16 cellular contexts compared by ENCODE assay signal in the genomic region with DNA sequence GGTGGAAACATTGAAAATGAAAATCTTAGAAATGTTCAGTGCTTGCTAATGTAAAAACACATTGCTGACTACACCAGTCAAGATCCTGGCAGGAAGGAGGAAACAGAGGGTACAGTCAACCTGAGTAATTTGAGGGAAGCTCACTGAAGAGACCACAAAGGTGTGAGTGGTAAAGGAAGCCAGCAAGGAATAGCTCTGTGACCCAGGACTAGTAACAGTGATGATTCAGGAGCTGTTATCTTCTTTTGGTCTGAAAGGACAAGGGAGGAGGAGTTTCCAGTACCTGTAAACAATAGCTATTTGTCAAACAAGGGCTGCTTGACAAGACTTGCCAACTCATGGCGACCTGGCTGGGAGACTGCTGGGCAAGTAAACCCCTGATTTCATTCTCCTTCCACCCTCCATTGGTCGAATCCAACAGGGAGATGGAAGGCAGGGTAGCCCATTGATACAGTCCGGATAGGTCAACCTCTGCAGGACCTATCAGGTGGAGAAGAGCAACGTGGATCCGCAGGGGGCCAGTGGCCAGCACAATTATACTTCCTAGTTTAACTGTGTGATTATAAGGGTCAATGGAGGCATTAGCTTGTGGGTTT.
A peak's percentile ranks its signal among the peaks of the same experiment; 100 is the strongest.
DNase-seq lines count a peak whose midpoint lies in the region; FAIRE-seq and TF ChIP-seq lines count a peak whose summit lies in the region.
"Had no signal": no experiment of that assay in that cellular context is flagged by ENCODE, and none has a peak within 500 bp of the region (broad histone marks: within the 10 kb centered on the region; RNA-seq: fewer than 3 reads in every experiment).

No MANE protein-coding gene starts in this region.

- no peaks in the 10 kb centered on the region for H3K36me3 Mint-ChIP-seq in activated T-helper 1 cell treated with anti-CD3 and anti-CD28 coated beads, Interleukin-12 subunit alpha, Interleukin-12 subunit beta, Interleukin-2, Interleukin-4 antibody, amounts not matched to agents 30 ng/mL and 10 ng/mL and 1 ng/mL, durations not matched to agents 14 hours and 24 hours and 36 hours (ENCODE audit: low read depth)

- H4K20me1 ChIP-seq in endothelial cell of umbilical vein (replicated peaks; ENCODE audit: control insufficient read depth, extremely low read depth, insufficient read depth, low read length), result no peaks in the 10 kb centered on the region

- no peaks in the 10 kb centered on the region for H3K9me3 ChIP-seq in endothelial cell of umbilical vein (replicated peaks; ENCODE audit: control insufficient read depth, insufficient read depth, low read length)
- H3K9me3 ChIP-seq: A549, ascending aorta, tibial nerve had no signal

- dilution Hi-C loops in endothelial cell of umbilical vein (cut with MboI; ENCODE audit: extremely low pct_ligation_motif_present, low sequenced_read_pairs), result loop anchor here (25.0 kb wide), 1 partner anchor 149 kb away; no protein-coding TSS in a partner anchor

- H3K4me3 Mint-ChIP-seq in activated T-helper 1 cell treated with anti-CD3 and anti-CD28 coated beads, Interleukin-12 subunit alpha, Interleukin-12 subunit beta, Interleukin-2, Interleukin-4 antibody, amounts not matched to agents 30 ng/mL and 10 ng/mL and 1 ng/mL, durations not matched to agents 14 hours and 24 hours and 36 hours, result no peak overlapping the region
- H3K4me3 Mint-ChIP-seq: activated CD8-positive, alpha-beta T cell treated with anti-CD3 and anti-CD28 coated beads for 36 hours had no signal

- intact Hi-C loops in endothelial cell of umbilical vein (cut with micrococcal nuclease), result loop anchor here (1.0 to 5.0 kb wide), 9 partner anchors 67 to 699 kb away; partner anchors contain the start of gene APBA1
- intact Hi-C loops in activated T-helper 1 cell treated with anti-CD3 and anti-CD28 coated beads, Interleukin-12 subunit alpha, Interleukin-12 subunit beta, Interleukin-2, Interleukin-4 antibody, amounts not matched to agents 30 ng/mL and 10 ng/mL and 1 ng/mL, durations not matched to agents 14 hours and 24 hours and 36 hours (cut with micrococcal nuclease), result loop anchor here (1.0 to 5.0 kb wide), 2 partner anchors 139 to 689 kb away; no protein-coding TSS in a partner anchor

- H3K27ac ChIP-seq in endothelial cell of umbilical vein (ENCODE audit: insufficient read depth, low read depth, low read length), result no peak overlapping the region
- H3K27ac ChIP-seq: A549, ascending aorta, GM23248 had no signal

- CTCF ChIA-PET in endothelial cell of umbilical vein (lab: Charles Lee), result interaction anchor here (1.0 to 8.2 kb wide), 50 partner anchors 9 to 690 kb away, joined by 3 to 597 read pairs (median 5); partner anchors contain the start of gene MAMDC2

- H3K36me3 ChIP-seq in endothelial cell of umbilical vein (ENCODE audit: control insufficient read depth in 2 of 2, extremely low read depth in 1 of 2, insufficient read depth in 2 of 2, low read length in 2 of 2), result no peaks in the 10 kb centered on the region

- no peaks in the 10 kb centered on the region for H3K9me3 Mint-ChIP-seq in activated T-helper 1 cell treated with anti-CD3 and anti-CD28 coated beads, Interleukin-12 subunit alpha, Interleukin-12 subunit beta, Interleukin-2, Interleukin-4 antibody, amounts not matched to agents 30 ng/mL and 10 ng/mL and 1 ng/mL, durations not matched to agents 14 hours and 24 hours and 36 hours
- H3K9me3 Mint-ChIP-seq: activated CD8-positive, alpha-beta T cell treated with anti-CD3 and anti-CD28 coated beads for 36 hours had no signal

- H3K4me2 ChIP-seq in endothelial cell of umbilical vein (ENCODE audit: insufficient read depth, low read length), result no peak overlapping the region
- H3K4me2 ChIP-seq: A549 had no signal

- H3K4me1 Mint-ChIP-seq in activated T-helper 1 cell treated with anti-CD3 and anti-CD28 coated beads, Interleukin-12 subunit alpha, Interleukin-12 subunit beta, Interleukin-2, Interleukin-4 antibody, amounts not matched to agents 30 ng/mL and 10 ng/mL and 1 ng/mL, durations not matched to agents 14 hours and 24 hours and 36 hours (ENCODE audit: low read depth), result peaks cover 15% of the 10 kb centered on the region

- BruUV-seq in endothelial cell of umbilical vein (replicated peaks; lab: Mats Ljungman, UMichigan), result no TSS peak

- TF ChIP-seq POLR2A in endothelial cell of umbilical vein (IDR thresholded peaks at IDR 0.05; ENCODE audit: low read depth, low read length), result no peak

- no peak for TF ChIP-seq CTCF in endothelial cell of umbilical vein (IDR thresholded peaks at IDR 0.05; ENCODE audit: extremely low read depth in 1 of 2, insufficient read depth in 1 of 2, low read depth in 1 of 2, low read length in 2 of 2)

- FAIRE-seq in endothelial cell of umbilical vein (lab: Jason Lieb, UNC), result no peak
- FAIRE-seq: A549, GM12878 had no signal

- H3K79me2 ChIP-seq in endothelial cell of umbilical vein (ENCODE audit: control insufficient read depth, insufficient read depth, low read length), result no peaks in the 10 kb centered on the region

- H3K27me3 ChIP-seq in endothelial cell of umbilical vein (ENCODE audit: control insufficient read depth in 2 of 2, insufficient read depth in 2 of 2, low read length in 2 of 2), result peaks cover 3 to 4% of the 10 kb centered on the region in 2 experiments
- H3K27me3 ChIP-seq: ascending aorta, tibial nerve had no signal

- H3K9ac ChIP-seq in endothelial cell of umbilical vein (replicated peaks; ENCODE audit: extremely low read depth, insufficient read depth, low read length), result no peak overlapping the region
- H3K9ac ChIP-seq: GM23248 had no signal

- no peak overlapping the region for H3K27ac Mint-ChIP-seq in activated T-helper 1 cell treated with anti-CD3 and anti-CD28 coated beads, Interleukin-12 subunit alpha, Interleukin-12 subunit beta, Interleukin-2, Interleukin-4 antibody, amounts not matched to agents 30 ng/mL and 10 ng/mL and 1 ng/mL, durations not matched to agents 14 hours and 24 hours and 36 hours
- H3K27ac Mint-ChIP-seq: activated CD8-positive, alpha-beta T cell treated with anti-CD3 and anti-CD28 coated beads for 36 hours had no signal

- H3K27me3 Mint-ChIP-seq in activated T-helper 1 cell treated with anti-CD3 and anti-CD28 coated beads, Interleukin-12 subunit alpha, Interleukin-12 subunit beta, Interleukin-2, Interleukin-4 antibody, amounts not matched to agents 30 ng/mL and 10 ng/mL and 1 ng/mL, durations not matched to agents 14 hours and 24 hours and 36 hours (ENCODE audit: insufficient read depth), result peaks cover 8% of the 10 kb centered on the region

- peak; percentile 63 for DNase-seq in NCI-H146 (lab: John Stamatoyannopoulos, UW)
- no peak for DNase-seq in NCI-H146 treated with DMSO at 0.1 percent for 48 hours (lab: John Stamatoyannopoulos, UW; ENCODE audit: unreplicated experiment)
- peak; percentile 27 for DNase-seq in NCI-H226
- DNase-seq in endothelial cell of umbilical vein (ENCODE audit: low read depth, low spot score), result no peak
- peak; percentile 41 for DNase-seq in renal cortical epithelial cell (ENCODE audit: low read depth)
- no peak for DNase-seq in activated T-helper 1 cell treated with anti-CD3 and anti-CD28 coated beads, Interleukin-12 subunit alpha, Interleukin-12 subunit beta, Interleukin-2, Interleukin-4 antibody, amounts not matched to agents 30 ng/mL and 10 ng/mL and 1 ng/mL, durations not matched to agents 14 hours and 24 hours and 36 hours (ENCODE audit: low spot score)
- DNase-seq in NK-92 (lab: John Stamatoyannopoulos, UW; ENCODE audit: unreplicated experiment), result no peak
- no peak for DNase-seq in SW 1271 (lab: John Stamatoyannopoulos, UW)
- DNase-seq: NCI-H2227 treated with DMSO at 0.1 percent for 48 hours had no signal

- POLR2A ChIA-PET in endothelial cell of umbilical vein (lab: Charles Lee), result no interaction called here

- H3K4me3 ChIP-seq in endothelial cell of umbilical vein (replicated peaks in 1 of 3; ENCODE audit: insufficient read depth in 1 of 3, low read depth in 1 of 3, low read length in 3 of 3), result no peak overlapping the region
- H3K4me3 ChIP-seq: A549, ascending aorta, coronary artery, GM12878, GM23248, tibial nerve had no signal

- peak overlapping the region; percentile 9 for H2AFZ ChIP-seq in endothelial cell of umbilical vein (ENCODE audit: low read depth, low read length)
- H2AFZ ChIP-seq: GM23248 had no signal

- H3K4me1 ChIP-seq in endothelial cell of umbilical vein (ENCODE audit: control insufficient read depth, extremely low read depth, insufficient read depth, low read length), result peaks cover 19% of the 10 kb centered on the region
- H3K4me1 ChIP-seq: A549, ascending aorta had no signal

- H3K9me1 ChIP-seq in endothelial cell of umbilical vein (replicated peaks; ENCODE audit: control insufficient read depth, extremely low read depth, insufficient read depth, low read length), result no peaks in the 10 kb centered on the region

TF ChIP-seq in endothelial cell of umbilical vein, 7 proteins besides CTCF, POLR2A, EP300 and RAD21:
- TF ChIP-seq GATA2 (IDR thresholded peaks at IDR 0.05; ENCODE audit: insufficient read depth, insufficient read length, low read depth, low read length) (no peak), FOS (IDR thresholded peaks at IDR 0.05; ENCODE audit: borderline replicate concordance, insufficient read depth, low read length) (peak; percentile 45)

Comparison
In these comparisons a context has a peak if more than half of its experiments do, and no peak if none do; other contexts are left out.
1. DNase-seq: peak in NCI-H146 (single experiment), NCI-H226 (single experiment) and renal cortical epithelial cell (single experiment); none in NCI-H146 treated with DMSO at 0.1 percent for 48 hours (single experiment), endothelial cell of umbilical vein (single experiment), activated T-helper 1 cell treated with anti-CD3 and anti-CD28 coated beads, Interleukin-12 subunit alpha, Interleukin-12 subunit beta, Interleukin-2, Interleukin-4 antibody, amounts not matched to agents 30 ng/mL and 10 ng/mL and 1 ng/mL, durations not matched to agents 14 hours and 24 hours and 36 hours (single experiment), NK-92 (single experiment) and SW 1271 (0 of 2).